7 cellular contexts compared by ENCODE assay signal in genomic region chr14:69648480-69649414, GRCh38. TPM values are rescaled to one million over a fixed set of nuclear protein-coding genes. Genes with fewer than 3 reads are reported as not detected.
DNase-seq lines count a peak whose midpoint lies in the region; ATAC-seq and TF ChIP-seq lines count a peak whose summit lies in the region.

No MANE protein-coding gene starts in this region.

- no peak for DNase-seq in left ventricle myocardium superior
- DNase-seq in posterior vena cava (ENCODE audit: low spot score), result no peak

- TF ChIP-seq CTCF in SU-DHL-6 (IDR thresholded peaks at IDR 0.05; ENCODE audit: insufficient read depth, low read length, poor library complexity, severe bottlenecking), result no peak

- peaks cover 96% of the 10 kb centered on the region for H3K79me2 ChIP-seq in SU-DHL-6 (ENCODE audit: insufficient read depth, low read length)

- peak overlapping the region; percentile 31 for H3K4me2 ChIP-seq in SU-DHL-6 (ENCODE audit: low read depth, low read length, poor library complexity, severe bottlenecking)

- intact Hi-C loops in left ventricle myocardium superior (cut with micrococcal nuclease), result no loop called here
- intact Hi-C loops in posterior vena cava (cut with DNase I), result no loop called here

- no peaks in the 10 kb centered on the region for H3K9me2 ChIP-seq in SU-DHL-6 (replicated peaks; ENCODE audit: insufficient read depth, low read length)

- H2AFZ ChIP-seq in SU-DHL-6 (ENCODE audit: low read depth, low read length, severe bottlenecking), result no peak overlapping the region

- H3K4me1 ChIP-seq in subcutaneous abdominal adipose tissue (ENCODE audit: control insufficient read depth in 5 of 5, insufficient read depth in 5 of 5, low read length in 5 of 5), result peaks cover 17 to 79% (median 61%) of the 10 kb centered on the region in 5 donors

- H3F3A ChIP-seq in SU-DHL-6 (ENCODE audit: insufficient read depth), result peaks cover 41% of the 10 kb centered on the region

- ATAC-seq in GM18502 (IDR thresholded peaks at IDR 0.05; ENCODE audit: poor library complexity, unreplicated experiment) (peak; percentile 55), HG02943 (IDR thresholded peaks at IDR 0.05; ENCODE audit: low read depth, unreplicated experiment) (peak; percentile 73), left ventricle myocardium superior (peak; percentile 55), HG03520 (IDR thresholded peaks at IDR 0.05; ENCODE audit: unreplicated experiment) (no peak)

- no peaks in the 10 kb centered on the region for H3K9me3 ChIP-seq in SU-DHL-6 (ENCODE audit: insufficient read depth, low read length)
- no peaks in the 10 kb centered on the region for H3K9me3 ChIP-seq in subcutaneous abdominal adipose tissue (ENCODE audit: control insufficient read depth in 5 of 5, low read length in 5 of 5)

- H3K27ac ChIP-seq in SU-DHL-6 (ENCODE audit: low read depth, low read length) (peak overlapping the region; percentile 43), subcutaneous abdominal adipose tissue (ENCODE audit: low read depth, low read length) (peak overlapping the region; percentile 75)

- no peaks in the 10 kb centered on the region for H3K36me3 ChIP-seq in SU-DHL-6 (ENCODE audit: low read length)
- peaks cover 0 to 2% (median 0%) of the 10 kb centered on the region in 5 donors for H3K36me3 ChIP-seq in subcutaneous abdominal adipose tissue (ENCODE audit: control insufficient read depth in 5 of 5, insufficient read depth in 5 of 5, low read length in 5 of 5)

- H4K20me1 ChIP-seq in SU-DHL-6 (ENCODE audit: low read depth, low read length), result peaks cover 22% of the 10 kb centered on the region; the same call in 1 of the 2 replicates

- H3K4me3 ChIP-seq in SU-DHL-6 (ENCODE audit: insufficient read depth, low read length, poor library complexity, severe bottlenecking), result no peak overlapping the region
- H3K4me3 ChIP-seq in subcutaneous abdominal adipose tissue (ENCODE audit: low read depth in 1 of 5, low read length in 5 of 5), result peak overlapping the region in 1 of 5 donors; percentile 28

- H3K27me3 ChIP-seq in SU-DHL-6 (ENCODE audit: low read length) (no peaks in the 10 kb centered on the region), subcutaneous abdominal adipose tissue (ENCODE audit: control insufficient read depth in 5 of 5, insufficient read depth in 4 of 5, low read length in 5 of 5) (no peaks in the 10 kb centered on the region)

- H3K9ac ChIP-seq in SU-DHL-6 (ENCODE audit: low read length), result no peak overlapping the region
- H3K9ac ChIP-seq in subcutaneous abdominal adipose tissue (ENCODE audit: low read length in 5 of 5), result peak overlapping the region in 1 of 5 donors; percentile 30

RNA-seq across cellular contexts. Expression of gene SUSD6, which starts 37.4 kb away (rescaled TPM):
- total RNA-seq in left ventricle myocardium superior, result 21.4 TPM
- 10 to 100 TPM; 35.1 to 43.8 TPM for total RNA-seq in posterior vena cava
